Comparison of ENCODE assay signal across 14 cellular contexts in genomic region chr12:128388461-128388921, GRCh38.
DNase-seq lines count a peak whose midpoint lies in the region; ATAC-seq and TF ChIP-seq lines count a peak whose summit lies in the region.
"Had no signal": no experiment of that assay in that cellular context is flagged by ENCODE, and none has a peak within 500 bp of the region (broad histone marks: within the 10 kb centered on the region; RNA-seq: fewer than 3 reads in every experiment).

No MANE protein-coding gene starts in this region.

- POLR2A ChIA-PET in CD8-positive, alpha-beta memory T cell (lab: Charles Lee), result no interaction called here

- no peaks in the 10 kb centered on the region for H3K27me3 ChIP-seq in CD8-positive, alpha-beta memory T cell (ENCODE audit: insufficient read depth, low read length, poor library complexity, severe bottlenecking)
- peaks cover 0 to 50% (median 2%) of the 10 kb centered on the region in 9 donors for H3K27me3 ChIP-seq in heart left ventricle
- H3K27me3 ChIP-seq in ovary, result no peaks in the 10 kb centered on the region
- H3K27me3 ChIP-seq: BE2C had no signal

- peak; percentile 53 to 88 (median 66) for ATAC-seq in heart left ventricle
- no peak for ATAC-seq in GM19324 (IDR thresholded peaks at IDR 0.05; ENCODE audit: low FRiP score, unreplicated experiment)
- no peak for ATAC-seq in GM18502 (IDR thresholded peaks at IDR 0.05; ENCODE audit: poor library complexity, unreplicated experiment)
- ATAC-seq: activated CD4-positive, alpha-beta T cell treated with anti-CD3 and anti-CD28 coated beads for 36 hours had no signal

- peak overlapping the region in 5 of 7 donors; percentile 44 to 74 (median 57) for H3K4me3 Mint-ChIP-seq in CD8-positive, alpha-beta memory T cell
- H3K4me3 Mint-ChIP-seq: activated CD4-positive, alpha-beta T cell treated with anti-CD3 and anti-CD28 coated beads for 36 hours had no signal

- no peaks in the 10 kb centered on the region for H3K27me3 Mint-ChIP-seq in CD8-positive, alpha-beta memory T cell
- H3K27me3 Mint-ChIP-seq: activated CD4-positive, alpha-beta T cell treated with anti-CD3 and anti-CD28 coated beads for 36 hours had no signal

- DNase-seq in CD8-positive, alpha-beta memory T cell, result peak in 2 of 5 donors; percentile 17 to 51
- DNase-seq in NCI-H524 (lab: John Stamatoyannopoulos, UW) (peak; percentile 19 to 72), heart left ventricle (peak in 3 of 5 donors; percentile 16 to 34 (median 34)), ovary (peak; percentile 27 to 72 (median 34)), DMS114 treated with DMSO at 0.1 percent for 48 hours (lab: John Stamatoyannopoulos, UW; ENCODE audit: unreplicated experiment) (no peak), NCI-H1048 (lab: John Stamatoyannopoulos, UW) (no peak)
- DNase-seq: activated naive CD4-positive, alpha-beta T cell; cerebellar nuclear complex; spleen had no signal

- H3K36me3 ChIP-seq in CD8-positive, alpha-beta memory T cell (ENCODE audit: insufficient read depth, low read length), result no peaks in the 10 kb centered on the region
- H3K36me3 ChIP-seq in heart left ventricle (no peaks in the 10 kb centered on the region), ovary (no peaks in the 10 kb centered on the region)
- H3K36me3 ChIP-seq: BE2C, spleen had no signal

- 32 to 36% (median 33%) methylated on average over 12 of the region's 12 CpGs for WGBS in heart left ventricle, 4 donors
- 9 to 13% (median 11%) methylated on average over 12 of the region's 12 CpGs for WGBS in ovary, 3 donors

- peaks cover 0 to 16% (median 12%) of the 10 kb centered on the region in 3 donors for H3K4me1 Mint-ChIP-seq in CD8-positive, alpha-beta memory T cell
- H3K4me1 Mint-ChIP-seq: activated CD4-positive, alpha-beta T cell treated with anti-CD3 and anti-CD28 coated beads for 36 hours had no signal

- H3K9me3 Mint-ChIP-seq in CD8-positive, alpha-beta memory T cell, result peaks cover 0 to 3% (median 3%) of the 10 kb centered on the region in 5 donors

- TF ChIP-seq POLR2A in heart left ventricle (IDR thresholded peaks at IDR 0.05) (no peak), ovary (IDR thresholded peaks at IDR 0.05) (no peak)

- peak overlapping the region; percentile 12 for H3K27ac ChIP-seq in CD8-positive, alpha-beta memory T cell (ENCODE audit: low read depth, low read length)
- H3K27ac ChIP-seq in heart left ventricle, result peak overlapping the region in 2 of 12 donors; percentile 29
- peak overlapping the region; percentile 10 to 30 for H3K27ac ChIP-seq in ovary

- intact Hi-C loops in heart left ventricle (cut with DNase I), result loop anchor here in 7 of 10 donors (2.0 to 10.0 kb wide), 4 partner anchors 114 to 1522 kb away; partner anchors contain the start of gene TMEM132C (in 3 of the 7)
- intact Hi-C loops in ovary (cut with DNase I), result loop anchor here in 3 of 4 donors (5.0 to 10.0 kb wide), 2 partner anchors 121 to 124 kb away; partner anchors contain the start of gene TMEM132C (in 3 of the 3)

- no peak for TF ChIP-seq EP300 in ovary (IDR thresholded peaks at IDR 0.05)

- no peaks in the 10 kb centered on the region for H3K36me3 Mint-ChIP-seq in CD8-positive, alpha-beta memory T cell

- CTCF ChIA-PET in CD8-positive, alpha-beta memory T cell (lab: Charles Lee), result no interaction called here

- no peaks in the 10 kb centered on the region for H3K9me3 ChIP-seq in CD8-positive, alpha-beta memory T cell (ENCODE audit: low read length)
- H3K9me3 ChIP-seq in heart left ventricle (peaks cover 0 to 2% (median 0%) of the 10 kb centered on the region in 12 donors), ovary (no peaks in the 10 kb centered on the region)
- H3K9me3 ChIP-seq: BE2C, SK-N-SH had no signal

- no peak overlapping the region for H3K4me3 ChIP-seq in CD8-positive, alpha-beta memory T cell (ENCODE audit: low read length)
- no peak overlapping the region for H3K4me3 ChIP-seq in heart left ventricle
- no peak overlapping the region for H3K4me3 ChIP-seq in ovary
- H3K4me3 ChIP-seq: spleen had no signal

- H3K27ac Mint-ChIP-seq in CD8-positive, alpha-beta memory T cell, result peak overlapping the region in 7 of 8 donors; percentile 92 to 99 (median 98)
- H3K27ac Mint-ChIP-seq: activated CD4-positive, alpha-beta T cell treated with anti-CD3 and anti-CD28 coated beads for 36 hours had no signal

- TF ChIP-seq CTCF in heart left ventricle (IDR thresholded peaks at IDR 0.05), result no peak
- TF ChIP-seq CTCF in ovary (IDR thresholded peaks at IDR 0.05), result no peak

- H3K4me1 ChIP-seq in CD8-positive, alpha-beta memory T cell (ENCODE audit: insufficient read depth, low read length), result no peaks in the 10 kb centered on the region
- H3K4me1 ChIP-seq in heart left ventricle (peaks cover 0 to 12% (median 0%) of the 10 kb centered on the region in 12 donors), ovary (ENCODE audit: insufficient read depth) (no peaks in the 10 kb centered on the region)
- H3K4me1 ChIP-seq: BE2C, spleen had no signal

Comparison
In these comparisons a context has a peak if more than half of its experiments do, and no peak if none do; other contexts are left out.
1. DNase-seq: peak in NCI-H524 (2 of 2), heart left ventricle (3 of 5) and ovary (5 of 5); none in DMS114 treated with DMSO at 0.1 percent for 48 hours (single experiment) and NCI-H1048 (single experiment).
2. ATAC-seq: peak in heart left ventricle (4 of 4); none in GM19324 (single experiment) and GM18502 (single experiment).